ENCODE assay signal across 23 cellular contexts in genomic region chr7:129975309-129975708, GRCh38. TPM values are rescaled to one million over a fixed set of nuclear protein-coding genes. Genes with fewer than 3 reads are reported as not detected.
DNase-seq lines count a peak whose midpoint lies in the region; ATAC-seq and TF ChIP-seq lines count a peak whose summit lies in the region.
"Had no signal": no experiment of that assay in that cellular context is flagged by ENCODE, and none has a peak within 500 bp of the region (broad histone marks: within the 10 kb centered on the region; RNA-seq: fewer than 3 reads in every experiment).

No MANE protein-coding gene starts in this region.

- H3K36me3 ChIP-seq in mesenchymal stem cell (ENCODE audit: control insufficient read depth in 1 of 2, insufficient read depth in 2 of 2, low read depth in 1 of 2, low read length in 2 of 2) (no peaks in the 10 kb centered on the region), WERI-Rb-1 (no peaks in the 10 kb centered on the region), transverse colon (no peaks in the 10 kb centered on the region)

- H2BK15ac ChIP-seq in mesenchymal stem cell (ENCODE audit: low read depth, poor library complexity, severe bottlenecking): no peak overlapping the region

- H3K27ac ChIP-seq in mesenchymal stem cell (ENCODE audit: low read length, poor library complexity, severe bottlenecking) (no peak overlapping the region), WERI-Rb-1 (no peak overlapping the region), transverse colon (no peak overlapping the region)
- H3K27ac ChIP-seq: VCaP had no signal

- H3K23ac ChIP-seq in mesenchymal stem cell (ENCODE audit: low read length in 2 of 2): no peak overlapping the region

- H3K4me2 ChIP-seq in mesenchymal stem cell (ENCODE audit: low read length, poor library complexity, severe bottlenecking): no peak overlapping the region

- 94% methylated on average over 1 of the region's 1 CpG for WGBS in mesenchymal stem cell
- 71 to 80% methylated on average over 1 of the region's 1 CpG for WGBS in transverse colon (ENCODE audit: low coverage in 1 of 2), 2 donors

- H3K4me3 ChIP-seq in mesenchymal stem cell (ENCODE audit: insufficient read depth in 1 of 2, low read depth in 1 of 2, low read length in 2 of 2) (no peak overlapping the region), WERI-Rb-1 (ENCODE audit: low read depth, low read length) (no peak overlapping the region), transverse colon (no peak overlapping the region)
- H3K4me3 ChIP-seq: K562 had no signal

- ATAC-seq in HG03442 (IDR thresholded peaks at IDR 0.05; ENCODE audit: unreplicated experiment): no peak
- ATAC-seq: activated T-cell treated with anti-CD3 and anti-CD28 coated beads, Interleukin-2, amount 50 U/mL, for 4 hours; K562; left ventricle myocardium superior; naive thymus-derived CD8-positive, alpha-beta T cell had no signal

- H3K18ac ChIP-seq in mesenchymal stem cell (ENCODE audit: low read depth in 1 of 2, low read length in 2 of 2): no peak overlapping the region

- no peak for TF ChIP-seq CTCF in WERI-Rb-1 (IDR thresholded peaks at IDR 0.05; ENCODE audit: low read depth, low read length)
- no peak for TF ChIP-seq CTCF in transverse colon (IDR thresholded peaks at IDR 0.05)

- H3K9me3 ChIP-seq in mesenchymal stem cell (ENCODE audit: control insufficient read depth, low read length) (no peaks in the 10 kb centered on the region), WERI-Rb-1 (ENCODE audit: severe bottlenecking) (no peaks in the 10 kb centered on the region), transverse colon (no peaks in the 10 kb centered on the region)

- no peak overlapping the region for H3K14ac ChIP-seq in mesenchymal stem cell (ENCODE audit: low read length in 2 of 2)

- DNase-seq in COR-L47 (lab: John Stamatoyannopoulos, UW): peak; percentile 16
- peak; percentile 88 for DNase-seq in NCI-H146 (lab: John Stamatoyannopoulos, UW)
- peak; percentile 17 for DNase-seq in OCI-M1 (lab: John Stamatoyannopoulos, UW)
- peak; percentile 10 for DNase-seq in mesenchymal stem cell
- no peak for DNase-seq in activated T-cell treated with anti-CD3 and anti-CD28 coated beads for 4 hours
- no peak for DNase-seq in WERI-Rb-1
- no peak for DNase-seq in transverse colon
- DNase-seq: activated CD4-positive, alpha-beta T cell treated with anti-CD3 and anti-CD28 coated beads, Interleukin-2, amount 10 ng/mL, durations not matched to agents 24 days and 14 days; activated gamma-delta T cell treated with Interleukin-2 at 50 U/mL for 16 hours; activated T-cell treated with anti-CD3 and anti-CD28 coated beads, Interleukin-2, amount 50 U/mL, for 4 hours; CD4-positive, alpha-beta T cell; cerebellar nuclear complex; GOT3; left ventricle myocardium superior; midbrain; naive thymus-derived CD8-positive, alpha-beta T cell; NCI-H1105; NCI-H2171; NCI-H82; small intestine had no signal

- H2AFZ ChIP-seq in mesenchymal stem cell (ENCODE audit: low read depth, low read length): no peak overlapping the region

- no peak overlapping the region for H4K8ac ChIP-seq in mesenchymal stem cell (ENCODE audit: low read length)

- TF ChIP-seq EP300 in transverse colon (IDR thresholded peaks at IDR 0.05; ENCODE audit: low read depth): no peak

- H3K9ac ChIP-seq in mesenchymal stem cell (ENCODE audit: low read length): no peak overlapping the region

- intact Hi-C loops in transverse colon (cut with DNase I; ENCODE audit: low total_unique reads): no loop called here

- H2BK5ac ChIP-seq in mesenchymal stem cell (ENCODE audit: low read depth, low read length, poor library complexity, severe bottlenecking): no peak overlapping the region

- H2AK5ac ChIP-seq in mesenchymal stem cell (ENCODE audit: low read length, severe bottlenecking): no peak overlapping the region

- TF ChIP-seq POLR2A in transverse colon (IDR thresholded peaks at IDR 0.05): no peak

- H4K91ac ChIP-seq in mesenchymal stem cell (ENCODE audit: low read length): no peak overlapping the region

- peaks cover 4% of the 10 kb centered on the region for H3K4me1 ChIP-seq in mesenchymal stem cell (ENCODE audit: control insufficient read depth, insufficient read depth, low read depth, low read length)
- H3K4me1 ChIP-seq in transverse colon: peaks cover 3 to 9% (median 4%) of the 10 kb centered on the region in 4 donors

- H3K4ac ChIP-seq in mesenchymal stem cell (ENCODE audit: low read depth in 1 of 2, low read length in 2 of 2): no peak overlapping the region

- no peak overlapping the region for H2BK12ac ChIP-seq in mesenchymal stem cell (ENCODE audit: low read length in 2 of 2)

- in situ Hi-C loops in transverse colon (cut with MboI; ENCODE audit: low pct_ligation_motif_present in 1 of 4, low pct_unique_long_range_greater_than_20kb in 1 of 4, low sequenced_read_pairs in 3 of 4): no loop called here

- H2BK120ac ChIP-seq in mesenchymal stem cell (ENCODE audit: low read depth, low read length): no peak overlapping the region

- H3K79me1 ChIP-seq in mesenchymal stem cell (replicated peaks; ENCODE audit: low read length, poor library complexity, severe bottlenecking): no peaks in the 10 kb centered on the region

- H3K27me3 ChIP-seq in mesenchymal stem cell (ENCODE audit: control insufficient read depth in 1 of 2, insufficient read depth in 1 of 2, low read length in 2 of 2) (no peaks in the 10 kb centered on the region), WERI-Rb-1 (ENCODE audit: insufficient read depth, low read depth, severe bottlenecking) (no peaks in the 10 kb centered on the region), transverse colon (no peaks in the 10 kb centered on the region)

RNA-seq across cellular contexts. Expression of gene UBE2H, which starts 22.5 kb away (rescaled TPM):
- 81.2 TPM for polyA plus RNA-seq in mesenchymal stem cell (2013, experiment 1 of 2)
- polyA plus RNA-seq in mesenchymal stem cell (2013, experiment 2 of 2): 91.4 TPM
- 100 to 1,000 TPM in 1 of 4 donors, 10 to 100 TPM in 3; 31.0 to 131 (median 53.3) TPM for total RNA-seq in transverse colon

Comparison
In these comparisons a context has a peak if more than half of its experiments do, and no peak if none do; other contexts are left out.
1. DNase-seq: peak in COR-L47 (single experiment), NCI-H146 (single experiment), OCI-M1 (single experiment) and mesenchymal stem cell (single experiment); none in activated T-cell treated with anti-CD3 and anti-CD28 coated beads for 4 hours (single experiment), WERI-Rb-1 (single experiment) and transverse colon (single experiment).